ENCODE assay signal across 8 cellular contexts in the genomic region with DNA sequence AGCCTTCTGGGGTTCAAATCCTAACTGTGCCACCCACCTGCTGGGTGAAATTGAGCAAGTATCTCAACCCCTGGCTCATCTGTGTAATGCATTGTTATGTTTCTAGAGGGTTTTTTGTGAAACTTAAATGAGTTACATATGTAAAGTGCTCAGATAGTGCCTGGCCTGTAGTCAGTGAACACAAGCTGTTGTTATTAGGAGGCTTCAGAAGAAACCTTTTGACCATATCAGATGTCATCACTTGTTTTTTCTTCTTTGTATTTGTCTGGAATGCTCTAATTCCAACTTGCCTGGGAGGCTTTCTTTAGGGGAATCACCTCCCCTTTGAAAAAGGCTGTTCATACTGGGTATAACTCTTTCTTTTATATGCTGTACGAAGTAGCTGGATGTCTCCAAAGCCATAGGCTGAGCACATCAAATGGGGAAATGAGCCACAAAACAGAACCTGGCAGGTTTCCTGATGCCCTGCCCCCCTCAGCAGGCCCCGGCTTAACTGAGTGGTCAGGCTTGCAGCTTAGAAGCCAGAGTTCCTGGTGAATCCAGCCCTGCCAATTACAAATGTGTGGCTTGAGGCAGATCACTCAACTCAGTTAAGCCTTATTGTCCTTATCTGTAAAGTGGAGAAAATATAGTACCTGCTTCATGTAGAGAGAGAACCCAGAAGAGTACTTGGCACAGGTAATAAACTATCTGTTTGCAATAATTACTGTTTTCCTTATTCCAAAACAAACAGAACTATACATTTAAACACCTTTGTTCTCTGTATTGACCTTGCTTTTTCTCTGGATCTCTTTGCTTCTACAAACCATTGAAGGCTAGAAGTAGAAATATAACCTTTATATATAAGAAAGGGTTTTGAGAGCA.
A peak's percentile ranks its signal among the peaks of the same experiment; 100 is the strongest.
DNase-seq lines count a peak whose midpoint lies in the region; ATAC-seq, FAIRE-seq and TF ChIP-seq lines count a peak whose summit lies in the region.

No MANE protein-coding gene starts in this region.

- H3K27me3 ChIP-seq in mammary epithelial cell (ENCODE audit: insufficient read depth, low read length) (no peaks in the 10 kb centered on the region), HepG2 (ENCODE audit: control insufficient read depth in 1 of 2, insufficient read depth in 2 of 2, low read length in 2 of 2) (no peaks in the 10 kb centered on the region)

- H2AFZ ChIP-seq in mammary epithelial cell (ENCODE audit: low read depth, low read length) (no peak overlapping the region), HepG2 (ENCODE audit: low read length) (no peak overlapping the region)

- FAIRE-seq in HepG2 (lab: Jason Lieb, UNC), result no peak

- H4K20me1 ChIP-seq in mammary epithelial cell (ENCODE audit: insufficient read depth, low read length), result no peaks in the 10 kb centered on the region
- no peaks in the 10 kb centered on the region for H4K20me1 ChIP-seq in HepG2 (ENCODE audit: insufficient read depth, low read length)

- TF ChIP-seq EP300 in HepG2 (IDR thresholded peaks at IDR 0.05; ENCODE audit: low read depth in 2 of 2, low read length in 2 of 2), result no peak
- no peak for TF ChIP-seq EP300 in HepG2 (CRISPR knock-in tag; IDR thresholded peaks at IDR 0.05; ENCODE audit: borderline replicate concordance)

- peak overlapping the region; percentile 29 for H3K27ac ChIP-seq in mammary epithelial cell (ENCODE audit: insufficient read depth, low read depth, low read length)
- H3K27ac ChIP-seq in HepG2 (ENCODE audit: extremely low read length, insufficient read depth, low read length), result peak overlapping the region; percentile 86

- DNase-seq in activated effector memory CD4-positive, alpha-beta T cell treated with anti-CD3 and anti-CD28 coated beads, Interleukin-2, amount 50 U/mL, for 16 hours, result peak; percentile 64
- DNase-seq in activated effector memory CD4-positive, alpha-beta T cell treated with Interleukin-2 at 50 U/mL for 16 hours, result no peak
- DNase-seq in NCI-H2227 (lab: John Stamatoyannopoulos, UW; ENCODE audit: unreplicated experiment) (peak; percentile 14), mammary epithelial cell (peak; percentile 52), HepG2 (ENCODE audit: low spot score) (no peak), T1000 (lab: John Stamatoyannopoulos, UW) (no peak), amniotic stem cell (lab: John Stamatoyannopoulos, UW) (no peak)

- 13% methylated on average over 2 of the region's 2 CpGs for WGBS in mammary epithelial cell (ENCODE audit: low coverage, missing lambda C conversion rate)
- WGBS in HepG2 (ENCODE audit: low lambda C conversion rate), result 89% methylated on average over 1 of the region's 2 CpGs

- no peaks in the 10 kb centered on the region for H3K9me3 ChIP-seq in mammary epithelial cell (replicated peaks; ENCODE audit: insufficient read depth, low read length)
- no peaks in the 10 kb centered on the region for H3K9me3 ChIP-seq in HepG2 (ENCODE audit: low read length)

- ATAC-seq in HepG2 (peak; percentile 14; the same call in 2 of the 3 replicates), HG02884 (IDR thresholded peaks at IDR 0.05; ENCODE audit: unreplicated experiment) (no peak)

- in situ Hi-C loops in mammary epithelial cell (cut with MboI; ENCODE audit: low sequenced_read_pairs in 2 of 2), result no loop called here
- in situ Hi-C loops in HepG2 (cut with HindIII; ENCODE audit: extremely low pct_ligation_motif_present, low pct_unique_long_range_greater_than_20kb), result no loop called here

- intact Hi-C loops in mammary epithelial cell (cut with micrococcal nuclease), result no loop called here
- intact Hi-C loops in HepG2 (cut with micrococcal nuclease; ENCODE audit: unreplicated experiment), result no loop called here

- no peak for TF ChIP-seq CTCF in mammary epithelial cell (conservative IDR thresholded peaks at IDR 0.05 in 1 of 2, IDR thresholded peaks at IDR 0.05 in 1 of 2; ENCODE audit: extremely low read depth in 1 of 2, insufficient read depth in 1 of 2, low read depth in 1 of 2, low read length in 2 of 2)
- no peak for TF ChIP-seq CTCF in HepG2 (CRISPR knock-in tag; IDR thresholded peaks at IDR 0.05)

- H3K4me3 ChIP-seq in mammary epithelial cell (replicated peaks in 1 of 3; ENCODE audit: insufficient read depth in 1 of 3, low read depth in 2 of 3, low read length in 3 of 3), result no peak overlapping the region
- H3K4me3 ChIP-seq in HepG2 (replicated peaks in 1 of 3; ENCODE audit: insufficient read depth in 1 of 3, low read depth in 2 of 3, low read length in 3 of 3), result no peak overlapping the region

- dilution Hi-C loops in mammary epithelial cell (cut with HindIII; ENCODE audit: low sequenced_read_pairs), result no loop called here

- CTCF ChIA-PET in mammary epithelial cell (lab: Charles Lee; ENCODE audit: low non-redundant PET) (no interaction called here), HepG2 (lab: Yijun Ruan, JAX; ENCODE audit: low intra/inter-chr PET ratio, low total read pairs) (no interaction called here)

- H3K79me2 ChIP-seq in mammary epithelial cell (ENCODE audit: insufficient read depth, low read length), result peaks cover 93% of the 10 kb centered on the region
- H3K79me2 ChIP-seq in HepG2 (ENCODE audit: insufficient read depth, low read length), result peaks cover 2% of the 10 kb centered on the region

- no peak for TF ChIP-seq RAD21 in HepG2 (CRISPR knock-in tag; IDR thresholded peaks at IDR 0.05)

- no peak for TF ChIP-seq POLR2A in HepG2 (IDR thresholded peaks at IDR 0.05; ENCODE audit: insufficient read depth in 1 of 2, low read depth in 2 of 2, low read length in 2 of 2)

- BruUV-seq in mammary epithelial cell (replicated peaks; lab: Mats Ljungman, UMichigan) (no TSS peak), HepG2 (replicated peaks; lab: Mats Ljungman, UMichigan) (no TSS peak)

- H3K9ac ChIP-seq in mammary epithelial cell (ENCODE audit: insufficient read depth, low read length) (no peak overlapping the region), HepG2 (ENCODE audit: insufficient read depth, low read depth, low read length) (no peak overlapping the region)

- H3K36me3 ChIP-seq in mammary epithelial cell (ENCODE audit: insufficient read depth, low read length), result no peaks in the 10 kb centered on the region
- no peaks in the 10 kb centered on the region for H3K36me3 ChIP-seq in HepG2 (replicated peaks in 1 of 2; ENCODE audit: control insufficient read depth in 1 of 2, insufficient read depth in 2 of 2, low read length in 2 of 2)

- H3K4me2 ChIP-seq in mammary epithelial cell (ENCODE audit: insufficient read depth, low read depth, low read length) (no peak overlapping the region), HepG2 (ENCODE audit: low read depth, low read length) (no peak overlapping the region)

- POLR2A ChIA-PET in HepG2 (lab: Yijun Ruan, JAX), result interaction anchor here (0.8 to 0.9 kb wide), 2 partner anchors 18 to 85 kb away, joined by 3 read pairs; a partner anchor contains a TSS

- H3K4me1 ChIP-seq in mammary epithelial cell (ENCODE audit: insufficient read depth, low read length) (peaks cover 33% of the 10 kb centered on the region), HepG2 (ENCODE audit: insufficient read depth, low read length) (peaks cover 85% of the 10 kb centered on the region)

TF ChIP-seq in HepG2, 621 proteins besides CTCF, POLR2A, EP300 and RAD21:
- TF ChIP-seq, protein P1, sequence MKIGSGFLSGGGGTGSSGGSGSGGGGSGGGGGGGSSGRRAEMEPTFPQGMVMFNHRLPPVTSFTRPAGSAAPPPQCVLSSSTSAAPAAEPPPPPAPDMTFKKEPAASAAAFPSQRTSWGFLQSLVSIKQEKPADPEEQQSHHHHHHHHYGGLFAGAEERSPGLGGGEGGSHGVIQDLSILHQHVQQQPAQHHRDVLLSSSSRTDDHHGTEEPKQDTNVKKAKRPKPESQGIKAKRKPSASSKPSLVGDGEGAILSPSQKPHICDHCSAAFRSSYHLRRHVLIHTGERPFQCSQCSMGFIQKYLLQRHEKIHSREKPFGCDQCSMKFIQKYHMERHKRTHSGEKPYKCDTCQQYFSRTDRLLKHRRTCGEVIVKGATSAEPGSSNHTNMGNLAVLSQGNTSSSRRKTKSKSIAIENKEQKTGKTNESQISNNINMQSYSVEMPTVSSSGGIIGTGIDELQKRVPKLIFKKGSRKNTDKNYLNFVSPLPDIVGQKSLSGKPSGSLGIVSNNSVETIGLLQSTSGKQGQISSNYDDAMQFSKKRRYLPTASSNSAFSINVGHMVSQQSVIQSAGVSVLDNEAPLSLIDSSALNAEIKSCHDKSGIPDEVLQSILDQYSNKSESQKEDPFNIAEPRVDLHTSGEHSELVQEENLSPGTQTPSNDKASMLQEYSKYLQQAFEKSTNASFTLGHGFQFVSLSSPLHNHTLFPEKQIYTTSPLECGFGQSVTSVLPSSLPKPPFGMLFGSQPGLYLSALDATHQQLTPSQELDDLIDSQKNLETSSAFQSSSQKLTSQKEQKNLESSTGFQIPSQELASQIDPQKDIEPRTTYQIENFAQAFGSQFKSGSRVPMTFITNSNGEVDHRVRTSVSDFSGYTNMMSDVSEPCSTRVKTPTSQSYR (CRISPR knock-in tag; IDR thresholded peaks at IDR 0.05; ENCODE audit: borderline replicate concordance), result peak; percentile 51; the same call in 1 of the 2 replicates
- TF ChIP-seq MLLT10 (CRISPR knock-in tag; IDR thresholded peaks at IDR 0.05), result no peak

Comparison
In these comparisons a context has a peak if more than half of its experiments do, and no peak if none do; other contexts are left out.
1. DNase-seq: peak in activated effector memory CD4-positive, alpha-beta T cell treated with anti-CD3 and anti-CD28 coated beads, Interleukin-2, amount 50 U/mL, for 16 hours (single experiment), NCI-H2227 (single experiment) and mammary epithelial cell (single experiment); none in activated effector memory CD4-positive, alpha-beta T cell treated with Interleukin-2 at 50 U/mL for 16 hours (single experiment), HepG2 (single experiment), T1000 (single experiment) and amniotic stem cell (single experiment).